26 cellular contexts compared by ENCODE assay signal in the genomic region with DNA sequence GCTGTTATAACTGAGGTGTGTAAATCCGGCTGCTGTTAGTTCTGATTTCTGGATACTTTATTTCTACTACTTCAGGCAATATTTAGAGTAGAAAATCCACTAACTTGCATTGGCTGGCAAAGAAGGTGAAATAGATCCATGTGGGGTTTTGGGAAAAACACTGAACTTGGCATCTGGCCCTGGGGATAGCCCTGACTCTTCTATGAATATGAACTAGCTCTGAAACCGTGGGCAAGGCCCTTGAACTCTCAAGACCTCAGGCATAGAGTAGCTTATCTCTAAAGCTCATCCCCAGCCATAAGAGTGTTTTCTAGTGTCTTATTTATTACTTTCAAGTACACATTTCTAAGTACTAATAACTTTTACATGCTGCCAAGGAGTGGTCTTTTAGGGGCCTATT.
"Had no signal": no experiment of that assay in that cellular context is flagged by ENCODE, and none has a peak within 500 bp of the region (broad histone marks: within the 10 kb centered on the region; RNA-seq: fewer than 3 reads in every experiment).

No MANE protein-coding gene starts in this region.

- DNase-seq: stimulated activated CD4-positive, alpha-beta T cell treated with anti-CD3 and anti-CD28 coated beads, Interleukin-2, amount 100 ng/mL, for 48 hours; stimulated activated CD4-positive, alpha-beta T cell treated with anti-CD3 and anti-CD28 coated beads, Interleukin-4, amount 100 ng/mL, for 1 hour; stimulated activated CD4-positive, alpha-beta T cell treated with anti-CD3 and anti-CD28 coated beads, Interleukin-4, amount 100 ng/mL, for 24 hours; stimulated activated CD4-positive, alpha-beta T cell treated with anti-CD3 and anti-CD28 coated beads, Interleukin-4, amount 100 ng/mL, for 4 hours; stimulated activated CD8-positive, alpha-beta memory T cell treated with anti-CD3 and anti-CD28 coated beads, Interleukin-4, amount 100 ng/mL, for 48 hours; stimulated activated naive B cell treated with anti-CD40 and anti-IgM and Interleukin-4, amounts not matched to agents 10 μg/mL and 1 μg/mL and 100 μg/mL, for 72 hours; stimulated activated naive CD4-positive, alpha-beta T cell; stimulated activated naive CD4-positive, alpha-beta T cell treated with Interleukin-2 at 50 U/mL for 16 hours; stimulated activated naive CD8-positive, alpha-beta T cell treated with anti-CD3 and anti-CD28 coated beads, Interleukin-15, amount 100 ng/mL, for 72 hours; stimulated activated naive CD8-positive, alpha-beta T cell treated with anti-CD3 and anti-CD28 coated beads, Interleukin-15, Interleukin-2, amounts not matched to agents 100 U/mL and 50 U/mL, for 24 hours; stomach; substantia nigra; testis; thyroid gland; tibial artery; transverse colon; trophoblast cell; upper lobe of left lung; upper lobe of right lung; uterus had no signal

- H3K9me3 ChIP-seq: stomach, suprapubic skin, testis, thoracic aorta, thyroid gland, tibial artery, tibial nerve, transverse colon, upper lobe of left lung, upper lobe of right lung, uterus, vagina had no signal

- H3K4me3 ChIP-seq: stomach, suprapubic skin, testis, thoracic aorta, thyroid gland, tibial artery, tibial nerve, transverse colon, upper lobe of left lung, upper lobe of right lung, uterus, vagina had no signal

- ATAC-seq: stimulated activated effector memory CD8-positive, alpha-beta T cell treated with anti-CD3 and anti-CD28 coated beads, Interleukin-12 subunit alpha, Interleukin-12 subunit beta, amount 100 ng/mL, for 72 hours; stimulated activated memory B cell treated with anti-CD40 and anti-IgM and Interleukin-4, amounts not matched to agents 10 μg/mL and 1 μg/mL and 100 μg/mL, for 72 hours; stimulated activated naive B cell treated with anti-CD40 and anti-IgM and Interleukin-4, amounts not matched to agents 10 μg/mL and 1 μg/mL and 100 μg/mL, for 72 hours; stimulated activated naive CD8-positive, alpha-beta T cell treated with anti-CD3 and anti-CD28 coated beads, Interleukin-15, amount 100 ng/mL, for 72 hours; stimulated activated naive CD8-positive, alpha-beta T cell treated with anti-CD3 and anti-CD28 coated beads, Interleukin-15, Interleukin-2, amounts not matched to agents 100 U/mL and 50 U/mL, for 24 hours; upper lobe of right lung had no signal

- H3K4me1 ChIP-seq: thyroid gland, uterus, vagina had no signal

- H3K27me3 ChIP-seq: stomach, suprapubic skin, testis, thyroid gland, tibial artery, tibial nerve, transverse colon, upper lobe of left lung, upper lobe of right lung, uterus, vagina had no signal

- H3K36me3 ChIP-seq: stomach, suprapubic skin, thoracic aorta, thyroid gland, tibial artery, tibial nerve, transverse colon, upper lobe of left lung, upper lobe of right lung, uterus, vagina had no signal

- H3K27ac ChIP-seq: stomach, suprapubic skin, testis, thoracic aorta, thyroid gland, tibial artery, tibial nerve, transverse colon, upper lobe of left lung, upper lobe of right lung, uterus, vagina had no signal
